ENCODE assay signal across 8 cellular contexts in genomic region chr10:23344251-23344841, GRCh38. TPM values are rescaled to one million over a fixed set of nuclear protein-coding genes. Genes with fewer than 3 reads are reported as not detected.
DNase-seq lines count a peak whose midpoint lies in the region; ATAC-seq and TF ChIP-seq lines count a peak whose summit lies in the region.

Gene C10orf67 (minus strand): TSS chr10:23344797. CDS start chr10:23344774, 23 bp downstream.

- H3K27ac Mint-ChIP-seq in CD8-positive, alpha-beta memory T cell, result peak within 1 kb of the TSS in 6 of 8 donors; percentile 15 to 93 (median 40)
- H3K27ac Mint-ChIP-seq in activated CD4-positive, alpha-beta memory T cell treated with anti-CD3 and anti-CD28 coated beads, Interleukin-2, amount 10 ng/mL, durations not matched to agents 7 days and 5 days, result no peak within 1 kb of the TSS

- CTCF ChIA-PET in CD8-positive, alpha-beta memory T cell (lab: Charles Lee), result interaction anchor here (1.1 kb wide), 1 partner anchor 11 kb away, joined by 3 read pairs; no protein-coding TSS in a partner anchor
- CTCF ChIA-PET in activated CD4-positive, alpha-beta memory T cell treated with anti-CD3 and anti-CD28 coated beads, Interleukin-2, amount 10 ng/mL, durations not matched to agents 7 days and 5 days (lab: Charles Lee), result no interaction called here

- H3K9ac ChIP-seq in muscle layer of colon (ENCODE audit: low read length), result no peak within 1 kb of the TSS

- no peaks in the 10 kb centered on the region for H3K9me3 ChIP-seq in CD8-positive, alpha-beta memory T cell (ENCODE audit: low read length)
- no peaks in the 10 kb centered on the region for H3K9me3 ChIP-seq in muscle layer of colon (ENCODE audit: low read length)
- no peaks in the 10 kb centered on the region for H3K9me3 ChIP-seq in upper lobe of left lung

- H3K4me3 ChIP-seq in CD8-positive, alpha-beta memory T cell (ENCODE audit: low read length), result peak within 1 kb of the TSS; percentile 67
- H3K4me3 ChIP-seq in muscle layer of colon (ENCODE audit: low read depth in 1 of 2, low read length in 2 of 2) (peak within 1 kb of the TSS; percentile 54 to 78), upper lobe of left lung (peak within 1 kb of the TSS in 3 of 4 donors; percentile 36 to 47 (median 42))

- TF ChIP-seq CTCF in upper lobe of left lung (IDR thresholded peaks at IDR 0.05), result no peak

- H3K36me3 ChIP-seq in CD8-positive, alpha-beta memory T cell (ENCODE audit: insufficient read depth, low read length), result no peaks in the 10 kb centered on the region
- no peaks in the 10 kb centered on the region for H3K36me3 ChIP-seq in muscle layer of colon (ENCODE audit: insufficient read depth, low read length)
- H3K36me3 ChIP-seq in upper lobe of left lung, result no peaks in the 10 kb centered on the region

- TF ChIP-seq POLR2A in upper lobe of left lung (IDR thresholded peaks at IDR 0.05), result peak in 1 of 4 donors; percentile 8

- H3K4me1 ChIP-seq in CD8-positive, alpha-beta memory T cell (ENCODE audit: insufficient read depth, low read length), result peaks cover 11% of the 10 kb centered on the region
- H3K4me1 ChIP-seq in muscle layer of colon (ENCODE audit: insufficient read depth, low read length), result no peaks in the 10 kb centered on the region
- peaks cover 7 to 11% (median 10%) of the 10 kb centered on the region in 4 donors for H3K4me1 ChIP-seq in upper lobe of left lung

- peaks cover 12 to 31% of the 10 kb centered on the region in 2 donors for H3K27me3 Mint-ChIP-seq in CD8-positive, alpha-beta memory T cell
- H3K27me3 Mint-ChIP-seq in activated CD4-positive, alpha-beta memory T cell treated with anti-CD3 and anti-CD28 coated beads, Interleukin-2, amount 10 ng/mL, durations not matched to agents 7 days and 5 days, result peaks cover 5% of the 10 kb centered on the region

- TF ChIP-seq EP300 in upper lobe of left lung (IDR thresholded peaks at IDR 0.05), result no peak

- WGBS in upper lobe of left lung, 2 donors, result 5 to 8% methylated on average over 12 to 24 of the region's 31 CpGs

- ATAC-seq in HG02588 (IDR thresholded peaks at IDR 0.05; ENCODE audit: unreplicated experiment) (peak; percentile 50), upper lobe of left lung (ENCODE audit: low FRiP score in 2 of 2) (peak in 1 of 2 donors; percentile 59)

- DNase-seq in CD8-positive, alpha-beta memory T cell, result peak in 2 of 5 donors; percentile 2 to 20
- no peak for DNase-seq in activated CD4-positive, alpha-beta memory T cell treated with anti-CD3 and anti-CD28 coated beads, Interleukin-2, amount 10 ng/mL, durations not matched to agents 7 days and 5 days
- DNase-seq in fibroblast of gingiva (ENCODE audit: low read depth), result peak; percentile 63
- DNase-seq in upper lobe of left lung, result peak; percentile 26 to 79
- DNase-seq in NCI-H1694 treated with DMSO at 0.1 percent for 48 hours (lab: John Stamatoyannopoulos, UW), result no peak
- DNase-seq in SKM-1 treated with dmso at 0.1 percent for 144 hours (lab: John Stamatoyannopoulos, UW; ENCODE audit: unreplicated experiment), result no peak

- no peaks in the 10 kb centered on the region for H3K9me3 Mint-ChIP-seq in CD8-positive, alpha-beta memory T cell
- no peaks in the 10 kb centered on the region for H3K9me3 Mint-ChIP-seq in activated CD4-positive, alpha-beta memory T cell treated with anti-CD3 and anti-CD28 coated beads, Interleukin-2, amount 10 ng/mL, durations not matched to agents 7 days and 5 days

- H3K27ac ChIP-seq in CD8-positive, alpha-beta memory T cell (ENCODE audit: low read depth, low read length), result no peak within 1 kb of the TSS
- no peak within 1 kb of the TSS for H3K27ac ChIP-seq in muscle layer of colon (ENCODE audit: low read depth, low read length)
- peak within 1 kb of the TSS; percentile 57 to 71 (median 68) for H3K27ac ChIP-seq in upper lobe of left lung

- POLR2A ChIA-PET in CD8-positive, alpha-beta memory T cell (lab: Charles Lee), result no interaction called here
- POLR2A ChIA-PET in activated CD4-positive, alpha-beta memory T cell treated with anti-CD3 and anti-CD28 coated beads, Interleukin-2, amount 10 ng/mL, durations not matched to agents 7 days and 5 days (lab: Charles Lee), result interaction anchor here (1.2 to 1.5 kb wide), 2 partner anchors 18 to 96 kb away, joined by 5 read pairs; no protein-coding TSS in a partner anchor

- peak within 1 kb of the TSS; percentile 82 to 92 (median 87) for H3K4me3 Mint-ChIP-seq in CD8-positive, alpha-beta memory T cell
- peak within 1 kb of the TSS; percentile 81 for H3K4me3 Mint-ChIP-seq in activated CD4-positive, alpha-beta memory T cell treated with anti-CD3 and anti-CD28 coated beads, Interleukin-2, amount 10 ng/mL, durations not matched to agents 7 days and 5 days

- H3K27me3 ChIP-seq in CD8-positive, alpha-beta memory T cell (ENCODE audit: insufficient read depth, low read length, poor library complexity, severe bottlenecking), result no peaks in the 10 kb centered on the region
- H3K27me3 ChIP-seq in muscle layer of colon (ENCODE audit: control insufficient read depth in 1 of 2, insufficient read depth in 2 of 2, low read length in 2 of 2) (peaks cover 0 to 4% of the 10 kb centered on the region in 2 donors), upper lobe of left lung (peaks cover 0 to 4% (median 0%) of the 10 kb centered on the region in 4 donors)

- no peaks in the 10 kb centered on the region for H3K36me3 Mint-ChIP-seq in CD8-positive, alpha-beta memory T cell
- H3K36me3 Mint-ChIP-seq in activated CD4-positive, alpha-beta memory T cell treated with anti-CD3 and anti-CD28 coated beads, Interleukin-2, amount 10 ng/mL, durations not matched to agents 7 days and 5 days (ENCODE audit: low read depth), result no peaks in the 10 kb centered on the region

- H3K4me1 Mint-ChIP-seq in CD8-positive, alpha-beta memory T cell, result peaks cover 19 to 32% (median 30%) of the 10 kb centered on the region in 3 donors
- H3K4me1 Mint-ChIP-seq in activated CD4-positive, alpha-beta memory T cell treated with anti-CD3 and anti-CD28 coated beads, Interleukin-2, amount 10 ng/mL, durations not matched to agents 7 days and 5 days, result peaks cover 34% of the 10 kb centered on the region

RNA-seq across cellular contexts. Expression of gene C10orf67, which starts in this region (rescaled TPM):
- total RNA-seq in CD8-positive, alpha-beta memory T cell, result not detected
- 0.26 TPM for polyA plus RNA-seq in CD8-positive, alpha-beta memory T cell
- total RNA-seq in activated CD4-positive, alpha-beta memory T cell treated with anti-CD3 and anti-CD28 coated beads, Interleukin-2, amount 10 ng/mL, durations not matched to agents 7 days and 5 days, result not detected
- total RNA-seq in upper lobe of left lung, result 1 to 10 TPM; 1.7 to 7.3 (median 4.2) TPM

Comparison
In these comparisons a context has a peak if more than half of its experiments do, and no peak if none do; other contexts are left out.
1. DNase-seq: peak in fibroblast of gingiva (single experiment) and upper lobe of left lung (2 of 2); none in activated CD4-positive, alpha-beta memory T cell treated with anti-CD3 and anti-CD28 coated beads, Interleukin-2, amount 10 ng/mL, durations not matched to agents 7 days and 5 days (single experiment), NCI-H1694 treated with DMSO at 0.1 percent for 48 hours (single experiment) and SKM-1 treated with dmso at 0.1 percent for 144 hours (single experiment).
2. H3K27ac ChIP-seq: peak in upper lobe of left lung (4 of 4); none in CD8-positive, alpha-beta memory T cell (single experiment) and muscle layer of colon (single experiment).
3. Peak in every context shown above with its lines, with median percentiles within 50 percentile points of each other: H3K4me3 ChIP-seq.